In the genomic region with DNA sequence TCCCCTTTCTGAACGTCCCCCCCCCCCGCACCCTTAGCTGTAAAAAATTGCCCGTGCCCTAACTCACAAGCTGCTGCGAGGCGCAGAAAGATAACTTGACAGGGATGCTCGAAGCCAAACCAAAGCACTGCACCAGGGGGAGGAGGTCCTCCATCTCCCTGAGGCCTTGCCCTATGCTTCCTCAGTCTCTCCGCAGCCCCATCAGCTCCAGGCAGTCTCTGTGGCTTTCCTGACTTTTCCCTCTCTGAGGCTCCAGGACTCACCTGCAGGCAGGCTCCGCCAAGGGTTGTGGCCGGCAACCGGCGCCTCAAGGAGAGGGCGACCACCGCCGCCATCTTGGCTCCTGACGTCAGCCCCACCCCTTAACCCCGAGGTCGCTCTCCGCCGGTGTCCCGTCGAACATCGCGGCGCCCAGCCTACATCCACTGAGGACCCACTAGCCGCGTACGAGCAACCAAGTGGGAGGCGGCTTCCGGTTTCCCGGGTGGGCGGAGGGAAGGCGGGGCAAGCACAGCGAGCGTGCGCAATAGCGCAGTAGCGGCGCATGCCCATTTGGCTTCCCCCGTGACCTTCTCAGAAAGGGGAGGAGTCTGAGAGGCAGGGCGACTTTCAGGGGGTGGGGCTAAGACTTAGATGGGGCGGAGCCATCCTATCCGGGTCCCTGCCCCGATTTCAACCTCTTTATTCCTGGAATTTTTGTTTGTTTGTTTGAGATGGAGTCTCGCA, we compare ENCODE assay signal across 8 cellular contexts. TPM values are rescaled to one million over a fixed set of nuclear protein-coding genes. Genes with fewer than 3 reads are reported as not detected.
A peak's percentile ranks its signal among the peaks of the same experiment; 100 is the strongest.
DNase-seq lines count a peak whose midpoint lies in the region; ATAC-seq and TF ChIP-seq lines count a peak whose summit lies in the region.

A gene (minus strand): TSS at position 348 of the 726 bp plus-strand sequence. CDS start 13 bp downstream, at position 335.

- peak within 1 kb of the TSS; percentile 96 for H3K27ac Mint-ChIP-seq in T-helper 1 cell treated with Interleukin-12 subunit alpha and Interleukin-12 subunit beta and Interleukin-4 antibody, amounts not matched to agents 30 μg/mL and 1 μg/mL, for 36 hours

- peak; percentile 95 for ATAC-seq in HG02884 (IDR thresholded peaks at IDR 0.05; ENCODE audit: unreplicated experiment)
- peak; percentile 98 to 99 (median 99) for ATAC-seq in heart right ventricle
- ATAC-seq in upper lobe of left lung (ENCODE audit: low FRiP score in 2 of 2) = peak; percentile 99

- DNase-seq in GM13977 (ENCODE audit: low spot score) (peak; percentile 95), NCI-H1694 (lab: John Stamatoyannopoulos, UW) (peak; percentile 92), amniotic stem cell (lab: John Stamatoyannopoulos, UW) (peak; percentile 97), heart right ventricle (peak; percentile 99), posterior cingulate gyrus (peak; percentile 98 to 100 (median 99)), upper lobe of left lung (peak; percentile 99)

- peak in 3 of 4 donors; percentile 80 to 95 (median 88) for TF ChIP-seq POLR2A in upper lobe of left lung (IDR thresholded peaks at IDR 0.05)

- TF ChIP-seq CTCF in GM13977 (IDR thresholded peaks at IDR 0.05; ENCODE audit: extremely low read depth, insufficient read depth, missing control alignments) (no peak), heart right ventricle (IDR thresholded peaks at IDR 0.05) (no peak), upper lobe of left lung (IDR thresholded peaks at IDR 0.05) (peak in 1 of 6 experiments; percentile 33)

- peaks cover 22% of the 10 kb centered on the region for H3K4me1 Mint-ChIP-seq in T-helper 1 cell treated with Interleukin-12 subunit alpha and Interleukin-12 subunit beta and Interleukin-4 antibody, amounts not matched to agents 30 μg/mL and 1 μg/mL, for 36 hours (ENCODE audit: low read depth)

- H3K9me3 Mint-ChIP-seq in T-helper 1 cell treated with Interleukin-12 subunit alpha and Interleukin-12 subunit beta and Interleukin-4 antibody, amounts not matched to agents 30 μg/mL and 1 μg/mL, for 36 hours = no peaks in the 10 kb centered on the region

- intact Hi-C loops in heart right ventricle (cut with DNase I) (loop anchor here in 1 of 10 donors (5.0 kb wide), 1 partner anchor 42 kb away; a partner anchor contains a TSS), posterior cingulate gyrus (cut with DNase I) (loop anchor here (10.0 kb wide), 1 partner anchor 699 kb away; a partner anchor contains a TSS)

- H3K9me3 ChIP-seq in heart right ventricle (no peaks in the 10 kb centered on the region), upper lobe of left lung (no peaks in the 10 kb centered on the region)

- TF ChIP-seq EP300 in upper lobe of left lung (IDR thresholded peaks at IDR 0.05) = no peak

- H3K36me3 ChIP-seq in heart right ventricle = peaks cover 0 to 35% (median 13%) of the 10 kb centered on the region in 9 donors
- H3K36me3 ChIP-seq in upper lobe of left lung = peaks cover 6 to 22% (median 13%) of the 10 kb centered on the region in 4 donors

- 0 to 1% methylated on average over 44 of the region's 44 CpGs for WGBS in heart right ventricle, 2 donors
- WGBS in upper lobe of left lung, 2 donors = 1% methylated on average over 33 to 38 of the region's 44 CpGs

- in situ Hi-C loops in GM13977 (cut with MboI; ENCODE audit: low pct_unique_long_range_greater_than_20kb, low sequenced_read_pairs, unreplicated experiment) = no loop called here

- peak within 1 kb of the TSS; percentile 98 for H3K4me3 Mint-ChIP-seq in T-helper 1 cell treated with Interleukin-12 subunit alpha and Interleukin-12 subunit beta and Interleukin-4 antibody, amounts not matched to agents 30 μg/mL and 1 μg/mL, for 36 hours

- H3K27me3 Mint-ChIP-seq in T-helper 1 cell treated with Interleukin-12 subunit alpha and Interleukin-12 subunit beta and Interleukin-4 antibody, amounts not matched to agents 30 μg/mL and 1 μg/mL, for 36 hours (ENCODE audit: low read depth) = peaks cover 8% of the 10 kb centered on the region

- H3K4me1 ChIP-seq in heart right ventricle (peaks cover 5 to 34% (median 26%) of the 10 kb centered on the region in 9 donors), upper lobe of left lung (peaks cover 14 to 26% (median 18%) of the 10 kb centered on the region in 4 donors)

- peak within 1 kb of the TSS; percentile 41 to 92 (median 87) for H3K27ac ChIP-seq in heart right ventricle
- H3K27ac ChIP-seq in upper lobe of left lung = peak within 1 kb of the TSS; percentile 84 to 94 (median 89)

- peaks cover 1% of the 10 kb centered on the region for H3K36me3 Mint-ChIP-seq in T-helper 1 cell treated with Interleukin-12 subunit alpha and Interleukin-12 subunit beta and Interleukin-4 antibody, amounts not matched to agents 30 μg/mL and 1 μg/mL, for 36 hours (ENCODE audit: low read depth)

- H3K4me3 ChIP-seq in heart right ventricle (peak within 1 kb of the TSS; percentile 66 to 86 (median 74)), upper lobe of left lung (peak within 1 kb of the TSS; percentile 65 to 98 (median 94))

- no peaks in the 10 kb centered on the region for H3K27me3 ChIP-seq in heart right ventricle
- H3K27me3 ChIP-seq in upper lobe of left lung = no peaks in the 10 kb centered on the region

RNA-seq across cellular contexts. Expression of the gene that starts here (rescaled TPM):
- total RNA-seq in heart right ventricle (100 to 1,000 TPM; 222 to 486 (median 379) TPM), upper lobe of left lung (10 to 100 TPM; 37.7 to 98.7 (median 74.8) TPM)
- polyA plus RNA-seq in heart right ventricle = 100 to 1,000 TPM; 102 to 312 TPM

Comparison
In these comparisons a context has a peak if more than half of its experiments do, and no peak if none do; other contexts are left out.
1. Peak in every context shown above with its lines: DNase-seq, ATAC-seq, H3K4me3 ChIP-seq and H3K27ac ChIP-seq.